Comparison of ENCODE assay signal across 8 cellular contexts in the genomic region with DNA sequence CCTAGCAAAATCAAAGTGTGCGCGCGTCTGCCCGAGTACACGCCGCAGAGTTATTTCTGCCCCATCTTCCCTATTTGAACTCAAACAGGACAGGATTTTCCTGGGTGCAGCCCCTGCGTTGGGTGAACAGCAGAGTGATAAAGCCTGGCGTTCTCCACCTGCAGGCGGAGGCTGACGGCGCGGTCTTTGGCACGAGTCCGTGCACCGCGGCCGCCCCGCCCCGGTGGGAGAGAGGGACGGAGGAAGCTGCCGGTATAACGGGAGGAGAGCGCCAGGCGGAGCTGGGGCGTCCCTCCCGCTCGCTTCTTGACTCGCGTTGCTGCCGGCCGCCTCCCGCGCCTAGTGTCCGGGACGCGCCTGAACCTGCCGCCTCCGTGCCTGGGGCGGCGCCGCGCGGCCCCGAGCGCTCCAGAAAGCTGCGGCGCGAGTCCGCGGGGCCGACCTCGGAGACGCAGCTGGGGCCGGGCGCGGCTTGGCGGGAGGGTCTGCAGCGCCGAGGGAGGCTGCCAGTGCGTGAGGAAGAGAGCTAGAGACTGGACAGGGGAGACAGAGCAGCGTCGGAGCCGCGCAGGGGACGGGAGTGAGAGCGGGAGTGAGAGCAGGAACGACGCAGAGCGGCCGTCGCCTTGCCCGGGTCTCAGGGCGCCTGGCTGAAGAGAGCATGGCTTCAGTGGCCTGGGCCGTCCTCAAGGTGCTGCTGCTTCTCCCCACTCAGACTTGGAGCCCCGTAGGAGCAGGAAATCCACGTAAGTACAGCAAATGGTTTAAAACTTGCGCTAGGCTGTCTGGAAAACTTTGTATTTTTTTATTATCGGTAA.
DNase-seq lines count a peak whose midpoint lies in the region; ATAC-seq and TF ChIP-seq lines count a peak whose summit lies in the region.
"Not testable (repeated sequence)": the region's sequence is repeated elsewhere in the genome, so short reads cannot be mapped to it uniquely, and the experiment has no call there.

No MANE protein-coding gene starts in this region.

- CTCF ChIA-PET in PC-3 (lab: Charles Lee); activated naive CD4-positive, alpha-beta T cell treated with anti-CD3 and anti-CD28 coated beads for 36 hours (lab: Charles Lee): not testable (repeated sequence)

- not testable (repeated sequence) for H2AFZ ChIP-seq in GM23338; PC-3 (ENCODE audit: low read length)

- not testable (repeated sequence) for H3K9me3 ChIP-seq in PC-3 (ENCODE audit: low read length); heart left ventricle; right lobe of liver; prostate gland; thoracic aorta

- not testable (repeated sequence) for H3F3A ChIP-seq in GM23338 (replicated peaks; ENCODE audit: low read depth); PC-3 (ENCODE audit: low read length, unreplicated experiment)

- DNase-seq in GM23338 (ENCODE audit: low spot score) (peak; percentile 58), PC-3 (peak; percentile 72), dermis microvascular lymphatic vessel endothelial cell (ENCODE audit: low read depth in 2 of 2) (peak; percentile 7 to 58), heart left ventricle (peak; percentile 15 to 62 (median 39)), right lobe of liver (peak; percentile 61 to 77 (median 73)), prostate gland (ENCODE audit: low spot score) (peak; percentile 23)
- DNase-seq in activated naive CD4-positive, alpha-beta T cell treated with anti-CD3 and anti-CD28 coated beads for 36 hours: peak; percentile 34
- DNase-seq in thoracic aorta (ENCODE audit: low spot score): not testable (repeated sequence)

- H3K27me3 Mint-ChIP-seq in GM23338 (ENCODE audit: insufficient read depth, low read depth, poor library complexity); activated naive CD4-positive, alpha-beta T cell treated with anti-CD3 and anti-CD28 coated beads for 36 hours (ENCODE audit: low read depth): not testable (repeated sequence)

- not testable (repeated sequence) for H3K9me3 Mint-ChIP-seq in GM23338; activated naive CD4-positive, alpha-beta T cell treated with anti-CD3 and anti-CD28 coated beads for 36 hours

- not testable (repeated sequence) for BruUV-seq in PC-3 (replicated peaks; lab: Mats Ljungman, UMichigan)

- H3K4me2 ChIP-seq in GM23338: peak overlapping the region; percentile 79
- peak overlapping the region; percentile 49; the same call in 1 of the 2 replicates for H3K4me2 ChIP-seq in PC-3 (ENCODE audit: low read length)

- intact Hi-C loops in PC-3 (cut with micrococcal nuclease); activated naive CD4-positive, alpha-beta T cell treated with anti-CD3 and anti-CD28 coated beads for 36 hours (cut with micrococcal nuclease); heart left ventricle (cut with DNase I); right lobe of liver (cut with DNase I); prostate gland (cut with DNase I): not testable (repeated sequence)

- TF ChIP-seq CTCF in GM23338 (conservative IDR thresholded peaks at IDR 0.05; ENCODE audit: low read depth in 2 of 2) (peak in 1 of 2 experiments; percentile 16; a peak in 1 of 4 replicates), heart left ventricle (IDR thresholded peaks at IDR 0.05) (peak in 1 of 12 donors; percentile 10), right lobe of liver (IDR thresholded peaks at IDR 0.05) (peak in 3 of 4 donors; percentile 8 to 16 (median 14)), prostate gland (IDR thresholded peaks at IDR 0.05) (peak in 2 of 4 experiments; percentile 14 to 30)
- not testable (repeated sequence) for TF ChIP-seq CTCF in PC-3 (conservative IDR thresholded peaks at IDR 0.05; ENCODE audit: low read depth, low read length); thoracic aorta (IDR thresholded peaks at IDR 0.05)

- 0 to 1% (median 0%) methylated on average over 10 to 48 of the region's 78 CpGs for WGBS in heart left ventricle, 4 donors
- WGBS in right lobe of liver (ENCODE audit: insufficient coverage, low coverage, low lambda C conversion rate, missing lambda C conversion rate): 0% methylated on average over 3 of the region's 78 CpGs
- WGBS in prostate gland: 4% methylated on average over 11 of the region's 78 CpGs

- H3K9me2 ChIP-seq in GM23338 (ENCODE audit: insufficient read depth); PC-3 (replicated peaks; ENCODE audit: low read length): not testable (repeated sequence)

- not testable (repeated sequence) for H3K9ac ChIP-seq in PC-3 (ENCODE audit: low read length)

- not testable (repeated sequence) for H3K27me3 ChIP-seq in GM23338 (ENCODE audit: insufficient read depth); PC-3 (ENCODE audit: low read length); heart left ventricle; right lobe of liver; prostate gland (replicated peaks; ENCODE audit: insufficient read depth); thoracic aorta (replicated peaks; ENCODE audit: insufficient read depth)

- H3K27ac ChIP-seq in GM23338 (ENCODE audit: low read depth); PC-3 (ENCODE audit: low read length); prostate gland; thoracic aorta: not testable (repeated sequence)
- H3K27ac ChIP-seq in heart left ventricle: peak overlapping the region in 4 of 12 donors; percentile 27 to 49 (median 46)
- H3K27ac ChIP-seq in right lobe of liver: peak overlapping the region in 1 of 3 donors; percentile 33

- POLR2A ChIA-PET in PC-3 (lab: Charles Lee; ENCODE audit: unreplicated experiment): not testable (repeated sequence)

- TF ChIP-seq POLR2A in heart left ventricle (IDR thresholded peaks at IDR 0.05); prostate gland (IDR thresholded peaks at IDR 0.05): not testable (repeated sequence)
- TF ChIP-seq POLR2A in right lobe of liver (IDR thresholded peaks at IDR 0.05): peak; percentile 16

- H4K20me1 ChIP-seq in GM23338 (replicated peaks; ENCODE audit: insufficient read depth); PC-3 (ENCODE audit: low read length): not testable (repeated sequence)

- H3K36me3 Mint-ChIP-seq in GM23338 (ENCODE audit: low read depth); activated naive CD4-positive, alpha-beta T cell treated with anti-CD3 and anti-CD28 coated beads for 36 hours (ENCODE audit: low read depth): not testable (repeated sequence)

- H3K79me2 ChIP-seq in GM23338 (replicated peaks; ENCODE audit: insufficient read depth); PC-3 (ENCODE audit: low read length): not testable (repeated sequence)

- not testable (repeated sequence) for H3K4me1 ChIP-seq in GM23338 (ENCODE audit: insufficient read depth); PC-3 (ENCODE audit: insufficient read depth, low read length); heart left ventricle; right lobe of liver; prostate gland (replicated peaks); thoracic aorta (ENCODE audit: control insufficient read depth in 1 of 2, low read depth in 2 of 2)

- H3K4me3 ChIP-seq in GM23338: peak overlapping the region; percentile 56
- H3K4me3 ChIP-seq in PC-3 (ENCODE audit: low read length): peak overlapping the region; percentile 60
- peak overlapping the region in 10 of 12 donors; percentile 27 to 54 (median 48) for H3K4me3 ChIP-seq in heart left ventricle
- H3K4me3 ChIP-seq in right lobe of liver: peak overlapping the region; percentile 5 to 40 (median 11)
- peak overlapping the region; percentile 11 to 19 for H3K4me3 ChIP-seq in prostate gland
- H3K4me3 ChIP-seq in thoracic aorta: peak overlapping the region; percentile 56

- H3K27ac Mint-ChIP-seq in GM23338; activated naive CD4-positive, alpha-beta T cell treated with anti-CD3 and anti-CD28 coated beads for 36 hours: not testable (repeated sequence)

- peak; percentile 97 for ATAC-seq in GM23338
- peak; percentile 91 for ATAC-seq in PC-3
- not testable (repeated sequence) for ATAC-seq in heart left ventricle; thoracic aorta (ENCODE audit: insufficient number of reproducible peaks, low FRiP score, low read depth)
- peak; percentile 47 to 70 (median 62) for ATAC-seq in right lobe of liver

- H3K4me3 Mint-ChIP-seq in GM23338: peak overlapping the region; percentile 67
- peak overlapping the region; percentile 32 for H3K4me3 Mint-ChIP-seq in activated naive CD4-positive, alpha-beta T cell treated with anti-CD3 and anti-CD28 coated beads for 36 hours

- not testable (repeated sequence) for H3K4me1 Mint-ChIP-seq in GM23338; activated naive CD4-positive, alpha-beta T cell treated with anti-CD3 and anti-CD28 coated beads for 36 hours (ENCODE audit: low read depth)

- not testable (repeated sequence) for H3K36me3 ChIP-seq in GM23338 (ENCODE audit: insufficient read depth); PC-3 (ENCODE audit: low read depth, low read length); heart left ventricle; right lobe of liver; prostate gland; thoracic aorta
